ENCODE assay signal across 8 cellular contexts in genomic region chr7:152761116-152761748, GRCh38. TPM values are rescaled to one million over a fixed set of nuclear protein-coding genes. Genes with fewer than 3 reads are reported as not detected.
DNase-seq lines count a peak whose midpoint lies in the region; ATAC-seq and TF ChIP-seq lines count a peak whose summit lies in the region.

No MANE protein-coding gene starts in this region.

- H3K23ac ChIP-seq in mesenchymal stem cell (ENCODE audit: low read length in 2 of 2), result no peak overlapping the region

- H3K27me3 Mint-ChIP-seq in activated CD8-positive, alpha-beta T cell treated with anti-CD3 and anti-CD28 coated beads, Interleukin-2, amount 10 ng/mL, durations not matched to agents 7 days and 5 days (ENCODE audit: low read depth), result no peaks in the 10 kb centered on the region

- TF ChIP-seq CTCF in GM12865 (IDR thresholded peaks at IDR 0.05; ENCODE audit: insufficient read depth, low read depth, low read length, missing control alignments), result no peak

- no peak overlapping the region for H2BK5ac ChIP-seq in mesenchymal stem cell (ENCODE audit: low read depth, low read length, poor library complexity, severe bottlenecking)

- H4K8ac ChIP-seq in mesenchymal stem cell (ENCODE audit: low read length), result no peak overlapping the region

- peak overlapping the region; percentile 92 for H3K4me2 ChIP-seq in mesenchymal stem cell (ENCODE audit: low read length, poor library complexity, severe bottlenecking)

- POLR2A ChIA-PET in activated CD8-positive, alpha-beta T cell treated with anti-CD3 and anti-CD28 coated beads, Interleukin-2, amount 10 ng/mL, durations not matched to agents 7 days and 5 days (lab: Charles Lee), result no interaction called here

- no peak overlapping the region for H2AK5ac ChIP-seq in mesenchymal stem cell (ENCODE audit: low read length, severe bottlenecking)

- peak overlapping the region; percentile 5 for H3K27ac ChIP-seq in mesenchymal stem cell (ENCODE audit: low read length, poor library complexity, severe bottlenecking)

- peak overlapping the region; percentile 88 for H3K9ac ChIP-seq in mesenchymal stem cell (ENCODE audit: low read length)

- 79% methylated on average over 7 of the region's 8 CpGs for whole genome bisulfite sequencing in mesenchymal stem cell

- H3K27ac Mint-ChIP-seq in activated CD8-positive, alpha-beta T cell treated with anti-CD3 and anti-CD28 coated beads, Interleukin-2, amount 10 ng/mL, durations not matched to agents 7 days and 5 days, result peak overlapping the region; percentile 89

- H3K9me3 Mint-ChIP-seq in activated CD8-positive, alpha-beta T cell treated with anti-CD3 and anti-CD28 coated beads, Interleukin-2, amount 10 ng/mL, durations not matched to agents 7 days and 5 days (ENCODE audit: insufficient read depth), result no peaks in the 10 kb centered on the region

- no peak overlapping the region for H2BK120ac ChIP-seq in mesenchymal stem cell (ENCODE audit: low read depth, low read length)

- H4K91ac ChIP-seq in mesenchymal stem cell (ENCODE audit: low read length), result no peak overlapping the region

- H2BK15ac ChIP-seq in mesenchymal stem cell (ENCODE audit: low read depth, poor library complexity, severe bottlenecking), result no peak overlapping the region

- no peaks in the 10 kb centered on the region for H3K9me3 ChIP-seq in mesenchymal stem cell (ENCODE audit: control insufficient read depth, low read length)

- peak overlapping the region; percentile 87 for H3K4me3 Mint-ChIP-seq in activated CD8-positive, alpha-beta T cell treated with anti-CD3 and anti-CD28 coated beads, Interleukin-2, amount 10 ng/mL, durations not matched to agents 7 days and 5 days

- ATAC-seq in HG02852 (IDR thresholded peaks at IDR 0.05; ENCODE audit: unreplicated experiment) (peak; percentile 30), left lobe of liver (no peak), sciatic nerve (no peak)
- ATAC-seq in activated CD8-positive, alpha-beta T cell treated with anti-CD3 and anti-CD28 coated beads, Interleukin-2, amount 10 ng/mL, durations not matched to agents 7 days and 5 days, result no peak

- no peak overlapping the region for H2AFZ ChIP-seq in mesenchymal stem cell (ENCODE audit: low read depth, low read length)

- DNase-seq in GM12865 (ENCODE audit: low read depth) (peak; percentile 43), mesenchymal stem cell (peak; percentile 14), left lobe of liver (ENCODE audit: low spot score) (no peak), SIG-M5 treated with dmso at 0.1 percent for 504 hours (lab: John Stamatoyannopoulos, UW; ENCODE audit: unreplicated experiment) (no peak), sciatic nerve (ENCODE audit: low spot score) (no peak), NCI-H146 treated with DMSO at 0.1 percent for 48 hours (lab: John Stamatoyannopoulos, UW; ENCODE audit: unreplicated experiment) (no peak)
- DNase-seq in activated CD8-positive, alpha-beta T cell treated with anti-CD3 and anti-CD28 coated beads, Interleukin-2, amount 10 ng/mL, durations not matched to agents 7 days and 5 days, result no peak

- no peak overlapping the region for H3K14ac ChIP-seq in mesenchymal stem cell (ENCODE audit: low read length in 2 of 2)

- H3K4me1 ChIP-seq in mesenchymal stem cell (ENCODE audit: control insufficient read depth, insufficient read depth, low read depth, low read length), result peaks cover 2% of the 10 kb centered on the region

- H3K36me3 ChIP-seq in mesenchymal stem cell (ENCODE audit: control insufficient read depth in 1 of 2, insufficient read depth in 2 of 2, low read depth in 1 of 2, low read length in 2 of 2), result no peaks in the 10 kb centered on the region

- CTCF ChIA-PET in activated CD8-positive, alpha-beta T cell treated with anti-CD3 and anti-CD28 coated beads, Interleukin-2, amount 10 ng/mL, durations not matched to agents 7 days and 5 days (lab: Charles Lee), result no interaction called here

- H3K4me1 Mint-ChIP-seq in activated CD8-positive, alpha-beta T cell treated with anti-CD3 and anti-CD28 coated beads, Interleukin-2, amount 10 ng/mL, durations not matched to agents 7 days and 5 days (ENCODE audit: low read depth), result peaks cover 17% of the 10 kb centered on the region

- no peak overlapping the region for H3K4ac ChIP-seq in mesenchymal stem cell (ENCODE audit: low read depth in 1 of 2, low read length in 2 of 2)

- H2BK12ac ChIP-seq in mesenchymal stem cell (ENCODE audit: low read length in 2 of 2), result no peak overlapping the region

- H3K36me3 Mint-ChIP-seq in activated CD8-positive, alpha-beta T cell treated with anti-CD3 and anti-CD28 coated beads, Interleukin-2, amount 10 ng/mL, durations not matched to agents 7 days and 5 days (ENCODE audit: low read depth), result no peaks in the 10 kb centered on the region

- H3K4me3 ChIP-seq in GM12865 (ENCODE audit: low read depth, low read length) (peak overlapping the region; percentile 90), mesenchymal stem cell (ENCODE audit: insufficient read depth in 1 of 2, low read depth in 1 of 2, low read length in 2 of 2) (peak overlapping the region in 1 of 2 experiments; percentile 89)

- intact Hi-C loops in sciatic nerve (cut with DNase I), result no loop called here

- H3K18ac ChIP-seq in mesenchymal stem cell (ENCODE audit: low read depth in 1 of 2, low read length in 2 of 2), result no peak overlapping the region

- no peaks in the 10 kb centered on the region for H3K27me3 ChIP-seq in mesenchymal stem cell (ENCODE audit: control insufficient read depth in 1 of 2, insufficient read depth in 1 of 2, low read length in 2 of 2)

- H3K79me1 ChIP-seq in mesenchymal stem cell (replicated peaks; ENCODE audit: low read length, poor library complexity, severe bottlenecking), result peaks cover 5% of the 10 kb centered on the region

RNA-seq across cellular contexts. Expression of gene ACTR3B, which starts 1.7 kb away (rescaled TPM):
- total RNA-seq in activated CD8-positive, alpha-beta T cell treated with anti-CD3 and anti-CD28 coated beads, Interleukin-2, amount 10 ng/mL, durations not matched to agents 7 days and 5 days, result 1 to 10 TPM; 6.0 to 7.3 TPM
- 3.1 TPM for polyA plus RNA-seq in mesenchymal stem cell (2013, experiment 1 of 2)
- 3.3 TPM for polyA plus RNA-seq in mesenchymal stem cell (2013, experiment 2 of 2)
- total RNA-seq in left lobe of liver (6.5 TPM), sciatic nerve (15.9 TPM)

Comparison
In these comparisons a context has a peak if more than half of its experiments do, and no peak if none do; other contexts are left out.
1. DNase-seq: peak in GM12865 (single experiment) and mesenchymal stem cell (single experiment); none in activated CD8-positive, alpha-beta T cell treated with anti-CD3 and anti-CD28 coated beads, Interleukin-2, amount 10 ng/mL, durations not matched to agents 7 days and 5 days (single experiment), left lobe of liver (single experiment), SIG-M5 treated with dmso at 0.1 percent for 504 hours (single experiment), sciatic nerve (single experiment) and NCI-H146 treated with DMSO at 0.1 percent for 48 hours (single experiment).